Comparison of ENCODE assay signal across 16 cellular contexts in genomic region chr10:120825878-120826383, GRCh38. TPM values are rescaled to one million over a fixed set of nuclear protein-coding genes. Genes with fewer than 3 reads are reported as not detected.
DNase-seq lines count a peak whose midpoint lies in the region; ATAC-seq and TF ChIP-seq lines count a peak whose summit lies in the region.
"Had no signal": no experiment of that assay in that cellular context is flagged by ENCODE, and none has a peak within 500 bp of the region (broad histone marks: within the 10 kb centered on the region; RNA-seq: fewer than 3 reads in every experiment).

No MANE protein-coding gene starts in this region.

- no peaks in the 10 kb centered on the region for H3K79me2 ChIP-seq in MM.1S (ENCODE audit: low read length)

- H3K4me3 Mint-ChIP-seq in naive thymus-derived CD8-positive, alpha-beta T cell: no peak overlapping the region
- H3K4me3 Mint-ChIP-seq: CD4-positive, alpha-beta memory T cell; GM23338 had no signal

- 0 out of 2 replicates have a peak overlapping the region, but pooled peaks have one; percentile 1 for H3K4me3 ChIP-seq in MM.1S (ENCODE audit: low read length)
- H3K4me3 ChIP-seq: GM12878, GM23338 had no signal

- H4K20me1 ChIP-seq in MM.1S (ENCODE audit: insufficient read depth, low read length): no peaks in the 10 kb centered on the region

- peaks cover 3 to 33% (median 16%) of the 10 kb centered on the region in 5 donors for H3K27me3 Mint-ChIP-seq in naive thymus-derived CD8-positive, alpha-beta T cell

- peaks cover 0 to 2% (median 0%) of the 10 kb centered on the region in 3 donors for H3K36me3 Mint-ChIP-seq in naive thymus-derived CD8-positive, alpha-beta T cell
- H3K36me3 Mint-ChIP-seq: CD4-positive, alpha-beta memory T cell had no signal

- no peaks in the 10 kb centered on the region for H3K36me3 ChIP-seq in MM.1S (replicated peaks; ENCODE audit: insufficient read depth, low read length)
- H3K36me3 ChIP-seq: BE2C had no signal

- H3K9me2 ChIP-seq in MM.1S (replicated peaks; ENCODE audit: insufficient read depth, low read length): no peaks in the 10 kb centered on the region

- H3K9me3 Mint-ChIP-seq in naive thymus-derived CD8-positive, alpha-beta T cell: no peaks in the 10 kb centered on the region
- H3K9me3 Mint-ChIP-seq: CD4-positive, alpha-beta memory T cell; GM23338 had no signal

- peak overlapping the region; percentile 37; the same call in 1 of the 2 replicates for H2AFZ ChIP-seq in MM.1S (ENCODE audit: low read length)
- H2AFZ ChIP-seq: GM23338 had no signal

- DNase-seq in NOMO-1 treated with DMSO at 0.1 percent for 48 hours (lab: John Stamatoyannopoulos, UW; ENCODE audit: unreplicated experiment): peak; percentile 13
- no peak for DNase-seq in NOMO-1 treated with dmso at 0.1 percent for 144 hours (lab: John Stamatoyannopoulos, UW; ENCODE audit: unreplicated experiment)
- DNase-seq in MM.1S: peak; percentile 45
- no peak for DNase-seq in sciatic nerve (ENCODE audit: low spot score)
- no peak for DNase-seq in naive thymus-derived CD8-positive, alpha-beta T cell
- no peak for DNase-seq in A172 (ENCODE audit: low spot score)
- no peak for DNase-seq in NCI-H82 treated with DMSO at 0.1 percent for 48 hours (lab: John Stamatoyannopoulos, UW; ENCODE audit: unreplicated experiment)
- DNase-seq: 8988T; BE2C; CD4-positive, alpha-beta memory T cell; DMS79; H7 had no signal

- POLR2A ChIA-PET in naive thymus-derived CD8-positive, alpha-beta T cell (lab: Charles Lee): no interaction called here

- H3K27ac Mint-ChIP-seq in naive thymus-derived CD8-positive, alpha-beta T cell: no peak overlapping the region
- H3K27ac Mint-ChIP-seq: CD4-positive, alpha-beta memory T cell; GM23338 had no signal

- H3K27me3 ChIP-seq in MM.1S (replicated peaks; ENCODE audit: insufficient read depth, low read length) (no peaks in the 10 kb centered on the region), layer of hippocampus (ENCODE audit: control insufficient read depth, insufficient read depth, low read length) (no peaks in the 10 kb centered on the region)
- H3K27me3 ChIP-seq: BE2C had no signal

- no peak for TF ChIP-seq CTCF in MM.1S (IDR thresholded peaks at IDR 0.05; ENCODE audit: low read length)

- ATAC-seq in sciatic nerve: peak; percentile 55
- ATAC-seq in naive thymus-derived CD8-positive, alpha-beta T cell: no peak
- ATAC-seq: GM12878 had no signal

- H3K4me2 ChIP-seq in MM.1S (ENCODE audit: low read depth, low read length): peak overlapping the region; percentile 31

- intact Hi-C loops in sciatic nerve (cut with DNase I): loop anchor here (2.0 kb wide), 1 partner anchor 69 kb away; no protein-coding TSS in a partner anchor

- H3K9me3 ChIP-seq in MM.1S (replicated peaks; ENCODE audit: insufficient read depth, low read length): no peaks in the 10 kb centered on the region
- H3K9me3 ChIP-seq: BE2C had no signal

- peak overlapping the region; percentile 21; the same call in 1 of the 2 replicates for H3K9ac ChIP-seq in MM.1S (ENCODE audit: low read length)

- H3K27ac ChIP-seq in MM.1S (ENCODE audit: low read length): peak overlapping the region; percentile 71
- H3K27ac ChIP-seq in layer of hippocampus (ENCODE audit: low read depth, low read length): peak overlapping the region; percentile 1
- H3K27ac ChIP-seq: C4-2B had no signal

- H3K4me1 ChIP-seq in MM.1S (ENCODE audit: low read length): peaks cover 35% of the 10 kb centered on the region
- H3K4me1 ChIP-seq: BE2C had no signal

- peaks cover 0 to 20% (median 0%) of the 10 kb centered on the region in 4 donors for H3K4me1 Mint-ChIP-seq in naive thymus-derived CD8-positive, alpha-beta T cell

- H3F3A ChIP-seq in MM.1S (ENCODE audit: insufficient read depth, low read length): no peaks in the 10 kb centered on the region; the same call in 1 of the 2 replicates

RNA-seq across cellular contexts. Expression of gene WDR11, which starts 25.2 kb away (rescaled TPM):
- total RNA-seq in sciatic nerve: 62.2 TPM
- total RNA-seq in naive thymus-derived CD8-positive, alpha-beta T cell: 10 to 100 TPM; 48.1 to 54.4 TPM
- 10 to 100 TPM; 13.3 to 15.5 (median 14.8) TPM for polyA plus RNA-seq in naive thymus-derived CD8-positive, alpha-beta T cell
- 72.4 and 84.0 TPM in 2 replicates for total RNA-seq in A172 (2014; rRNA removed; shearing (Covaris generic))

Comparison
In these comparisons a context has a peak if more than half of its experiments do, and no peak if none do; other contexts are left out.
1. DNase-seq: peak in NOMO-1 treated with DMSO at 0.1 percent for 48 hours (single experiment) and MM.1S (single experiment); none in NOMO-1 treated with dmso at 0.1 percent for 144 hours (single experiment), sciatic nerve (single experiment), naive thymus-derived CD8-positive, alpha-beta T cell (0 of 10), A172 (single experiment) and NCI-H82 treated with DMSO at 0.1 percent for 48 hours (single experiment).